In the genomic region with DNA sequence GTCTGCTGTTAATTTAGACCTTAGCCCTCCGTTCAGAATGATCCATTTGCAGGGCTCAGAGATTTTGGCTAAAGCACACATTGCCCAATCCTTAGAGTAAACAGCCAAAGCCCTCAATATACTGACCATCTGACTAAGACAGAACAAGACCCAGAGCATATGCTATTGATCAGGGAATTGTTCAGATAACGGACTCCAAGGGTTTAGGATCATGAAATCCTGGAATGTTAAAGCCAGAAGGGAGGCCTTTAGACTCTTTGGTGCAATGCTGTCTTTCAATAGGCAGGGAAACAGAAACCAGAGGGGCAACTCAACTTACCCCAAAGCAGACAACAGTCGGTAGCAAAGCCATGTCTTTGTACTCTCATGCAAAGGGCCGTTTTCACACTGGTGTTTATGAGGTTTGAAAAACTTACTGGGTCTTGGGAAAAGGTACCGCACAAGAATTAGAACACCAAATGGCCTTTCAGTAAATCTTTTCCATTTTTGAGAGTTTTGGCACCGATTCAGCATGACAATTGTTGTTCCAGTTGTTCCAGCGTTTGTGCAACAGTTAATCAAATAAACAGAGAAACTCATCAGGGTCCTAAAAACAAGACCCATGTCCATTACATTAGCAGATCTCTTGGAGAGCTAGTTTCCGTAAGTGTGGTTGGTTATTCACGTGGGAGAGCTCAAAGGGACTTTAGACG, we compare ENCODE assay signal across 7 cellular contexts.
DNase-seq lines count a peak whose midpoint lies in the region; ATAC-seq and TF ChIP-seq lines count a peak whose summit lies in the region.

No MANE protein-coding gene starts in this region.

- DNase-seq in PC-3 (no peak), epithelial cell of esophagus (ENCODE audit: low read depth) (no peak), type B pancreatic cell (ENCODE audit: extremely low spot score, unreplicated experiment) (no peak), NCI-H2196 (lab: John Stamatoyannopoulos, UW; ENCODE audit: unreplicated experiment) (no peak), OCI-M1 (lab: John Stamatoyannopoulos, UW) (no peak)
- DNase-seq in activated CD8-positive, alpha-beta memory T cell treated with anti-CD3 and anti-CD28 coated beads, Interleukin-2, amount 50 U/mL, for 4 hours, result no peak

- TSS peak; percentile 57 for BruUV-seq in PC-3 (replicated peaks; lab: Mats Ljungman, UMichigan)

- H3K27ac Mint-ChIP-seq in type B pancreatic cell, result peak overlapping the region; percentile 91

- CTCF ChIA-PET in PC-3 (lab: Charles Lee), result no interaction called here

- peak overlapping the region; percentile 84 for H3K4me2 ChIP-seq in PC-3 (ENCODE audit: low read length)

- peak overlapping the region; percentile 65 for H3K27ac ChIP-seq in PC-3 (ENCODE audit: low read length)
- H3K27ac ChIP-seq in mesodermal cell (ENCODE audit: low read depth, low read length, severe bottlenecking), result peak overlapping the region; percentile 91

- intact Hi-C loops in PC-3 (cut with micrococcal nuclease), result no loop called here

- peak overlapping the region; percentile 89 for H3K4me3 Mint-ChIP-seq in type B pancreatic cell

- WGBS in mesodermal cell (ENCODE audit: insufficient coverage in 2 of 2), 2 experiments, result 64 to 77% methylated on average over 5 to 6 of the region's 10 CpGs

- peaks cover 17% of the 10 kb centered on the region for H3K9me3 Mint-ChIP-seq in type B pancreatic cell

- no peaks in the 10 kb centered on the region for H3K9me2 ChIP-seq in PC-3 (replicated peaks; ENCODE audit: low read length)

- H3K9me3 ChIP-seq in PC-3 (ENCODE audit: low read length) (peaks cover 8% of the 10 kb centered on the region), mesodermal cell (ENCODE audit: control insufficient read depth, low read length) (peaks cover 32% of the 10 kb centered on the region)

- peaks cover 42% of the 10 kb centered on the region for H3K36me3 Mint-ChIP-seq in type B pancreatic cell

- no peaks in the 10 kb centered on the region for H4K20me1 ChIP-seq in PC-3 (ENCODE audit: low read length)

- no peaks in the 10 kb centered on the region for H3F3A ChIP-seq in PC-3 (ENCODE audit: low read length, unreplicated experiment)

- peaks cover 42% of the 10 kb centered on the region for H3K79me2 ChIP-seq in PC-3 (ENCODE audit: low read length)

- peak overlapping the region; percentile 81 for H3K4me3 ChIP-seq in PC-3 (ENCODE audit: low read length)
- H3K4me3 ChIP-seq in epithelial cell of esophagus (ENCODE audit: low read length), result peak overlapping the region; percentile 54
- peak overlapping the region; percentile 35 for H3K4me3 ChIP-seq in mesodermal cell (ENCODE audit: extremely low read depth, insufficient read depth, low read length, poor library complexity, severe bottlenecking)

- ATAC-seq in PC-3, result peak; percentile 13

- no peaks in the 10 kb centered on the region for H3K27me3 Mint-ChIP-seq in type B pancreatic cell

- peak overlapping the region; percentile 71 for H2AFZ ChIP-seq in PC-3 (ENCODE audit: low read length)

- no peaks in the 10 kb centered on the region for H3K27me3 ChIP-seq in PC-3 (ENCODE audit: low read length)

- peaks cover 40% of the 10 kb centered on the region for H3K4me1 Mint-ChIP-seq in type B pancreatic cell (ENCODE audit: unreplicated experiment)

- peak overlapping the region; percentile 85 for H3K9ac ChIP-seq in PC-3 (ENCODE audit: low read length)

- H3K36me3 ChIP-seq in PC-3 (ENCODE audit: low read depth, low read length) (peaks cover 25% of the 10 kb centered on the region), mesodermal cell (ENCODE audit: control insufficient read depth, insufficient read depth, low read length) (peaks cover 76% of the 10 kb centered on the region)

- H3K4me1 ChIP-seq in PC-3 (ENCODE audit: insufficient read depth, low read length) (peaks cover 13% of the 10 kb centered on the region), mesodermal cell (ENCODE audit: control insufficient read depth, insufficient read depth, low read length, poor library complexity, severe bottlenecking) (peaks cover 41% of the 10 kb centered on the region)

- POLR2A ChIA-PET in PC-3 (lab: Charles Lee; ENCODE audit: unreplicated experiment), result interaction anchor here (0.6 kb wide), 1 partner anchor 40 kb away, joined by 3 read pairs; no protein-coding TSS in a partner anchor

- no peak for TF ChIP-seq CTCF in PC-3 (conservative IDR thresholded peaks at IDR 0.05; ENCODE audit: low read depth, low read length)
- no peak for TF ChIP-seq CTCF in epithelial cell of esophagus (IDR thresholded peaks at IDR 0.05; ENCODE audit: insufficient read depth, low read depth, low read length, missing control alignments)
- no peak for TF ChIP-seq CTCF in type B pancreatic cell (conservative IDR thresholded peaks at IDR 0.05)
